Comparison of ENCODE assay signal across 1 cellular context in genomic region chr9:34510506-34511159, GRCh38.
TF ChIP-seq lines count a peak whose summit lies in the region.

No MANE protein-coding gene starts in this region.

TF ChIP-seq in H1, 55 proteins besides CTCF, POLR2A, EP300 and RAD21:
- TF ChIP-seq RNF2 (IDR thresholded peaks at IDR 0.05; ENCODE audit: borderline replicate concordance, low read depth, low read length, missing control alignments, poor library complexity, severe bottlenecking) (no peak), NRF1 (IDR thresholded peaks at IDR 0.05; ENCODE audit: low read depth, low read length) (no peak), HDAC2 (IDR thresholded peaks at IDR 0.05; ENCODE audit: borderline replicate concordance in 1 of 2, low read depth in 2 of 2, low read length in 2 of 2) (no peak), TEAD4 (IDR thresholded peaks at IDR 0.05; ENCODE audit: low read depth, low read length) (no peak), CBX5 (IDR thresholded peaks at IDR 0.05; ENCODE audit: low read depth, low read length) (no peak), CHD2 (IDR thresholded peaks at IDR 0.05; ENCODE audit: low read length) (no peak), RXRA (IDR thresholded peaks at IDR 0.05; ENCODE audit: insufficient read depth, low read depth, low read length) (no peak), CREB1 (IDR thresholded peaks at IDR 0.05) (no peak), GABPA (IDR thresholded peaks at IDR 0.05; ENCODE audit: borderline replicate concordance, insufficient read depth, low read length) (no peak), EGR1 (IDR thresholded peaks at IDR 0.05; ENCODE audit: borderline replicate concordance, low read depth, low read length) (no peak), CTBP2 (IDR thresholded peaks at IDR 0.05; ENCODE audit: borderline replicate concordance, insufficient read depth, insufficient read length, low read length) (no peak), JUND (IDR thresholded peaks at IDR 0.05; ENCODE audit: low read length) (no peak), POU5F1 (IDR thresholded peaks at IDR 0.05; ENCODE audit: low read depth, low read length) (no peak), ZNF274 (IDR thresholded peaks at IDR 0.05; ENCODE audit: borderline replicate concordance, extremely low read depth, low read length) (no peak)
- TF ChIP-seq, protein P1, sequence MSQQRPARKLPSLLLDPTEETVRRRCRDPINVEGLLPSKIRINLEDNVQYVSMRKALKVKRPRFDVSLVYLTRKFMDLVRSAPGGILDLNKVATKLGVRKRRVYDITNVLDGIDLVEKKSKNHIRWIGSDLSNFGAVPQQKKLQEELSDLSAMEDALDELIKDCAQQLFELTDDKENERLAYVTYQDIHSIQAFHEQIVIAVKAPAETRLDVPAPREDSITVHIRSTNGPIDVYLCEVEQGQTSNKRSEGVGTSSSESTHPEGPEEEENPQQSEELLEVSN (IDR thresholded peaks at IDR 0.05) = no peak
TF ChIP-seq in H1: peak in this region for 0.
